8 cellular contexts compared by ENCODE assay signal in the genomic region with DNA sequence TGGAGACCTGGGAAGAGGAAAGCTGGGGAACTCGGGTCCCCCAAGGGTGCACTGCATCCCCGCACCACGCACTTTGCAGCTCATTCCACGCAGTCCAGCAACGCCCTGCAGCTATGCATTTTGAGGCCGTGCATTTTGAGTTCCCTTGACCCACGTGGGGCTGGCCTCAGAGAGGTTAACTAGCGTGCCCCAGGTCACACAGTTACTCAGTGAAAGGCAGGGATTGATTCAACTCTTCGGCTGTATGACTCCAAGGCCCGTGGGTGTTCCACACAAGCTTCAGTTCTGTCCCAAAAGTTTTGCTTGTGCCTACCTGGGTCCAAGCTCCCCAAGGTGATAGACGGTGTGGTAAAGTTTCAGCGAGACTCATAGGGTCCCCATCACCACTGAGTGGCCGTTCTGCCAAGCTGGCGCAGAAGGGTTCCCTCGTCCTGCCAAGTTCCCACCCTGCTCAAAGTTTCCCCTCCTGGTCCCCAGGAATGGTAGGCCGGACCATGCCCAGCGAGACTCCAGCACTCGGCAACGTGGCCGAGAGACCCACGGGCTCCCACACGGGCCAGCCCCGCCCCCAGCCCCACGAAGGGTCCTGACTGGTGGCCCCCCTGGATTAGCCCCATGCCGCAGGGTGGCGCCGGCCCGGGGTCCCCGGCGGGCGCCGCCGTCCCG.
DNase-seq lines count a peak whose midpoint lies in the region; ATAC-seq lines count a peak whose summit lies in the region.

No MANE protein-coding gene starts in this region.

- peaks cover 16% of the 10 kb centered on the region for H3K4me1 ChIP-seq in iPS DF 6.9 (ENCODE audit: control insufficient read depth, insufficient read depth, low read length)

- peak overlapping the region; percentile 55 for H3K4me3 Mint-ChIP-seq in T-helper 2 cell treated with Interferon-gamma antibody and Interleukin-4, amounts not matched to agents 5 μg/mL and 100 μg/mL, for 36 hours
- peak overlapping the region; percentile 49 for H3K4me3 Mint-ChIP-seq in stimulated activated effector memory CD8-positive, alpha-beta T cell treated with anti-CD3 and anti-CD28 coated beads, Interleukin-12 subunit alpha, Interleukin-12 subunit beta, amount 100 ng/mL, for 72 hours

- H3K27me3 ChIP-seq in iPS DF 6.9 (ENCODE audit: control insufficient read depth, insufficient read depth, low read length) = no peaks in the 10 kb centered on the region

- H3K4me1 Mint-ChIP-seq in T-helper 2 cell treated with Interferon-gamma antibody and Interleukin-4, amounts not matched to agents 5 μg/mL and 100 μg/mL, for 36 hours (ENCODE audit: low read depth) = peaks cover 7% of the 10 kb centered on the region
- peaks cover 19% of the 10 kb centered on the region for H3K4me1 Mint-ChIP-seq in stimulated activated effector memory CD8-positive, alpha-beta T cell treated with anti-CD3 and anti-CD28 coated beads, Interleukin-12 subunit alpha, Interleukin-12 subunit beta, amount 100 ng/mL, for 72 hours

- DNase-seq in T-helper 2 cell treated with Interferon-gamma antibody and Interleukin-4, amounts not matched to agents 5 μg/mL and 100 μg/mL, for 36 hours (ENCODE audit: low spot score) = no peak
- DNase-seq in T-helper 2 cell (no peak), iPS DF 6.9 (ENCODE audit: low read depth, low spot score) (no peak), AG08395 (ENCODE audit: low spot score) (no peak)
- peak; percentile 40 to 43 for DNase-seq in activated T-cell treated with anti-CD3 and anti-CD28 coated beads, Interleukin-2, amount 50 U/mL, for 48 hours
- DNase-seq in stimulated activated effector memory CD8-positive, alpha-beta T cell treated with anti-CD3 and anti-CD28 coated beads, Interleukin-12 subunit alpha, Interleukin-12 subunit beta, amount 100 ng/mL, for 72 hours (ENCODE audit: low spot score in 2 of 2) = no peak
- no peak for DNase-seq in effector CD4-positive, alpha-beta T cell

- no peaks in the 10 kb centered on the region for H3K9me3 Mint-ChIP-seq in T-helper 2 cell treated with Interferon-gamma antibody and Interleukin-4, amounts not matched to agents 5 μg/mL and 100 μg/mL, for 36 hours
- H3K9me3 Mint-ChIP-seq in stimulated activated effector memory CD8-positive, alpha-beta T cell treated with anti-CD3 and anti-CD28 coated beads, Interleukin-12 subunit alpha, Interleukin-12 subunit beta, amount 100 ng/mL, for 72 hours = no peaks in the 10 kb centered on the region

- no peak overlapping the region for H3K27ac Mint-ChIP-seq in T-helper 2 cell treated with Interferon-gamma antibody and Interleukin-4, amounts not matched to agents 5 μg/mL and 100 μg/mL, for 36 hours
- no peak overlapping the region for H3K27ac Mint-ChIP-seq in stimulated activated effector memory CD8-positive, alpha-beta T cell treated with anti-CD3 and anti-CD28 coated beads, Interleukin-12 subunit alpha, Interleukin-12 subunit beta, amount 100 ng/mL, for 72 hours

- no CpG with 5 or more reads among the region's 34 CpGs for WGBS in iPS DF 6.9 (ENCODE audit: insufficient coverage, insufficient read length)

- peaks cover 36% of the 10 kb centered on the region for H3K27me3 Mint-ChIP-seq in T-helper 2 cell treated with Interferon-gamma antibody and Interleukin-4, amounts not matched to agents 5 μg/mL and 100 μg/mL, for 36 hours (ENCODE audit: low read depth)

- no peaks in the 10 kb centered on the region for H3K36me3 ChIP-seq in iPS DF 6.9 (ENCODE audit: control insufficient read depth, insufficient read depth, low read length)

- H3K9me3 ChIP-seq in iPS DF 6.9 (ENCODE audit: control insufficient read depth, insufficient read depth, low read length) = no peaks in the 10 kb centered on the region

- H3K36me3 Mint-ChIP-seq in T-helper 2 cell treated with Interferon-gamma antibody and Interleukin-4, amounts not matched to agents 5 μg/mL and 100 μg/mL, for 36 hours (ENCODE audit: low read depth) = no peaks in the 10 kb centered on the region
- H3K36me3 Mint-ChIP-seq in stimulated activated effector memory CD8-positive, alpha-beta T cell treated with anti-CD3 and anti-CD28 coated beads, Interleukin-12 subunit alpha, Interleukin-12 subunit beta, amount 100 ng/mL, for 72 hours = no peaks in the 10 kb centered on the region

- peak overlapping the region; percentile 74 for H3K4me3 ChIP-seq in iPS DF 6.9 (ENCODE audit: low read length)

- peak; percentile 51 for ATAC-seq in stimulated activated effector memory CD8-positive, alpha-beta T cell treated with anti-CD3 and anti-CD28 coated beads, Interleukin-12 subunit alpha, Interleukin-12 subunit beta, amount 100 ng/mL, for 72 hours
- ATAC-seq in GM21447 (IDR thresholded peaks at IDR 0.05; ENCODE audit: unreplicated experiment) = no peak

- H3K27ac ChIP-seq in iPS DF 6.9 (ENCODE audit: low read length) = no peak overlapping the region

Comparison
In these comparisons a context has a peak if more than half of its experiments do, and no peak if none do; other contexts are left out.
1. DNase-seq: peak in activated T-cell treated with anti-CD3 and anti-CD28 coated beads, Interleukin-2, amount 50 U/mL, for 48 hours (2 of 2); none in T-helper 2 cell treated with Interferon-gamma antibody and Interleukin-4, amounts not matched to agents 5 μg/mL and 100 μg/mL, for 36 hours (single experiment), T-helper 2 cell (0 of 5), iPS DF 6.9 (single experiment), stimulated activated effector memory CD8-positive, alpha-beta T cell treated with anti-CD3 and anti-CD28 coated beads, Interleukin-12 subunit alpha, Interleukin-12 subunit beta, amount 100 ng/mL, for 72 hours (0 of 2), effector CD4-positive, alpha-beta T cell (single experiment) and AG08395 (single experiment).